39 cellular contexts compared by ENCODE assay signal in genomic region chr13:91758724-91759123, GRCh38.
"Had no signal": no experiment of that assay in that cellular context is flagged by ENCODE, and none has a peak within 500 bp of the region (broad histone marks: within the 10 kb centered on the region; RNA-seq: fewer than 3 reads in every experiment).

No MANE protein-coding gene starts in this region.

- H3K36me3 ChIP-seq: adrenal gland, ascending aorta, brain microvascular endothelial cell, breast epithelium, cardiac muscle cell had no signal

- H3K27ac Mint-ChIP-seq: activated naive CD4-positive, alpha-beta T cell treated with anti-CD3 and anti-CD28 coated beads for 36 hours; activated naive CD4-positive, alpha-beta T cell treated with anti-CD3 and anti-CD28 coated beads, Interleukin-2, amount 10 ng/mL, durations not matched to agents 7 days and 5 days; activated naive CD4-positive, alpha-beta T cell treated with anti-CD3 and anti-CD28 coated beads, Interleukin-2, amount 50 U/mL, for 24 hours; activated naive CD4-positive, alpha-beta T cell treated with anti-CD3 and anti-CD28 coated beads, Interleukin-2, amount 50 U/mL, for 72 hours; activated naive CD8-positive, alpha-beta T cell; activated naive CD8-positive, alpha-beta T cell treated with anti-CD3 and anti-CD28 coated beads for 36 hours; activated naive CD8-positive, alpha-beta T cell treated with anti-CD3 and anti-CD28 coated beads, Interleukin-2, amount 10 ng/mL, durations not matched to agents 7 days and 5 days; activated naive CD8-positive, alpha-beta T cell treated with anti-CD3 and anti-CD28 coated beads, Interleukin-2, amount 50 U/mL, for 24 hours; activated T-cell treated with anti-CD3 and anti-CD28 coated beads, Interleukin-2, amount 50 U/mL, for 24 hours; activated T-cell treated with anti-CD3 and anti-CD28 coated beads, Interleukin-2, amount 50 U/mL, for 72 hours; activated T-helper 1 cell treated with anti-CD3 and anti-CD28 coated beads, Interleukin-12 subunit alpha, Interleukin-12 subunit beta, Interleukin-2, Interleukin-4 antibody, amounts not matched to agents 30 ng/mL and 10 ng/mL and 1 ng/mL, durations not matched to agents 14 hours and 24 hours and 36 hours; activated T-helper 17 cell treated with anti-CD3 and anti-CD28 coated beads, Interleukin-2, amount 50 U/mL, for 72 hours; activated T-helper 2 cell treated with anti-CD3 and anti-CD28 coated beads, Interferon-gamma antibody, Interleukin-2, Interleukin-4, amounts not matched to agents 10 μg/mL and 5 μg/mL and 100 μg/mL, durations not matched to agents 14 hours and 24 hours and 36 hours; brain had no signal

- H3K4me3 ChIP-seq: adrenal gland, ascending aorta, body of pancreas, breast epithelium, cardiac muscle cell had no signal

- H3K9me3 ChIP-seq: adrenal gland, ascending aorta, body of pancreas, breast epithelium had no signal

- H3K27me3 ChIP-seq: adrenal gland, ascending aorta, body of pancreas, brain microvascular endothelial cell, breast epithelium, cardiac muscle cell had no signal

- FAIRE-seq: astrocyte, bronchial epithelial cell had no signal

- H3K9me3 Mint-ChIP-seq: activated naive CD4-positive, alpha-beta T cell treated with anti-CD3 and anti-CD28 coated beads for 36 hours; activated naive CD4-positive, alpha-beta T cell treated with anti-CD3 and anti-CD28 coated beads, Interleukin-2, amount 10 ng/mL, durations not matched to agents 7 days and 5 days; activated naive CD4-positive, alpha-beta T cell treated with anti-CD3 and anti-CD28 coated beads, Interleukin-2, amount 50 U/mL, for 24 hours; activated naive CD4-positive, alpha-beta T cell treated with anti-CD3 and anti-CD28 coated beads, Interleukin-2, amount 50 U/mL, for 72 hours; activated naive CD8-positive, alpha-beta T cell treated with anti-CD3 and anti-CD28 coated beads for 36 hours; activated naive CD8-positive, alpha-beta T cell treated with anti-CD3 and anti-CD28 coated beads, Interleukin-2, amount 10 ng/mL, durations not matched to agents 7 days and 5 days; activated naive CD8-positive, alpha-beta T cell treated with anti-CD3 and anti-CD28 coated beads, Interleukin-2, amount 50 U/mL, for 24 hours; activated T-cell treated with anti-CD3 and anti-CD28 coated beads, Interleukin-2, amount 50 U/mL, for 24 hours; activated T-cell treated with anti-CD3 and anti-CD28 coated beads, Interleukin-2, amount 50 U/mL, for 4 hours; activated T-helper 1 cell treated with anti-CD3 and anti-CD28 coated beads, Interleukin-12 subunit alpha, Interleukin-12 subunit beta, Interleukin-2, Interleukin-4 antibody, amounts not matched to agents 30 ng/mL and 10 ng/mL and 1 ng/mL, durations not matched to agents 14 hours and 24 hours and 36 hours; activated T-helper 17 cell treated with anti-CD3 and anti-CD28 coated beads, Interleukin-2, amount 50 U/mL, for 72 hours; activated T-helper 2 cell treated with anti-CD3 and anti-CD28 coated beads, Interferon-gamma antibody, Interleukin-2, Interleukin-4, amounts not matched to agents 10 μg/mL and 5 μg/mL and 100 μg/mL, durations not matched to agents 14 hours and 24 hours and 36 hours; brain had no signal

- ATAC-seq: activated naive CD4-positive, alpha-beta T cell treated with anti-CD3 and anti-CD28 coated beads, Interleukin-2, amount 50 U/mL, for 72 hours; activated naive CD8-positive, alpha-beta T cell treated with anti-CD3 and anti-CD28 coated beads, Interleukin-2, amount 50 U/mL, for 24 hours; activated T-cell treated with anti-CD3 and anti-CD28 coated beads, Interleukin-2, amount 50 U/mL, for 4 hours; activated T-cell treated with anti-CD3 and anti-CD28 coated beads, Interleukin-2, amount 50 U/mL, for 72 hours; activated T-helper 17 cell treated with anti-CD3 and anti-CD28 coated beads, Interleukin-2, amount 50 U/mL, for 72 hours; body of pancreas had no signal

- H3K4me3 Mint-ChIP-seq: activated naive CD4-positive, alpha-beta T cell treated with anti-CD3 and anti-CD28 coated beads for 36 hours; activated naive CD4-positive, alpha-beta T cell treated with anti-CD3 and anti-CD28 coated beads, Interleukin-2, amount 10 ng/mL, durations not matched to agents 7 days and 5 days; activated naive CD4-positive, alpha-beta T cell treated with anti-CD3 and anti-CD28 coated beads, Interleukin-2, amount 50 U/mL, for 24 hours; activated naive CD8-positive, alpha-beta T cell; activated naive CD8-positive, alpha-beta T cell treated with anti-CD3 and anti-CD28 coated beads for 36 hours; activated naive CD8-positive, alpha-beta T cell treated with anti-CD3 and anti-CD28 coated beads, Interleukin-2, amount 10 ng/mL, durations not matched to agents 7 days and 5 days; activated naive CD8-positive, alpha-beta T cell treated with anti-CD3 and anti-CD28 coated beads, Interleukin-2, amount 50 U/mL, for 24 hours; activated T-cell treated with anti-CD3 and anti-CD28 coated beads, Interleukin-2, amount 50 U/mL, for 24 hours; activated T-cell treated with anti-CD3 and anti-CD28 coated beads, Interleukin-2, amount 50 U/mL, for 4 hours; activated T-cell treated with anti-CD3 and anti-CD28 coated beads, Interleukin-2, amount 50 U/mL, for 72 hours; activated T-helper 1 cell treated with anti-CD3 and anti-CD28 coated beads, Interleukin-12 subunit alpha, Interleukin-12 subunit beta, Interleukin-2, Interleukin-4 antibody, amounts not matched to agents 30 ng/mL and 10 ng/mL and 1 ng/mL, durations not matched to agents 14 hours and 24 hours and 36 hours; activated T-helper 17 cell treated with anti-CD3 and anti-CD28 coated beads, Interleukin-2, amount 50 U/mL, for 72 hours; brain; central memory CD8-positive, alpha-beta T cell had no signal

- H3K27ac ChIP-seq: adrenal gland, ascending aorta, body of pancreas, brain microvascular endothelial cell, breast epithelium, cardiac muscle cell had no signal

- H3K36me3 Mint-ChIP-seq: activated naive CD4-positive, alpha-beta T cell treated with anti-CD3 and anti-CD28 coated beads, Interleukin-2, amount 10 ng/mL, durations not matched to agents 7 days and 5 days; activated naive CD4-positive, alpha-beta T cell treated with anti-CD3 and anti-CD28 coated beads, Interleukin-2, amount 50 U/mL, for 24 hours; activated naive CD4-positive, alpha-beta T cell treated with anti-CD3 and anti-CD28 coated beads, Interleukin-2, amount 50 U/mL, for 72 hours; activated naive CD8-positive, alpha-beta T cell; activated naive CD8-positive, alpha-beta T cell treated with anti-CD3 and anti-CD28 coated beads for 36 hours; activated naive CD8-positive, alpha-beta T cell treated with anti-CD3 and anti-CD28 coated beads, Interleukin-2, amount 10 ng/mL, durations not matched to agents 7 days and 5 days; brain had no signal

- H3K4me1 Mint-ChIP-seq: activated naive CD4-positive, alpha-beta T cell treated with anti-CD3 and anti-CD28 coated beads, Interleukin-2, amount 10 ng/mL, durations not matched to agents 7 days and 5 days; activated naive CD4-positive, alpha-beta T cell treated with anti-CD3 and anti-CD28 coated beads, Interleukin-2, amount 50 U/mL, for 24 hours; activated naive CD8-positive, alpha-beta T cell treated with anti-CD3 and anti-CD28 coated beads for 36 hours; activated naive CD8-positive, alpha-beta T cell treated with anti-CD3 and anti-CD28 coated beads, Interleukin-2, amount 10 ng/mL, durations not matched to agents 7 days and 5 days; activated naive CD8-positive, alpha-beta T cell treated with anti-CD3 and anti-CD28 coated beads, Interleukin-2, amount 50 U/mL, for 24 hours; activated T-helper 17 cell treated with anti-CD3 and anti-CD28 coated beads, Interleukin-2, amount 50 U/mL, for 72 hours; brain; central memory CD8-positive, alpha-beta T cell had no signal

- DNase-seq: activated effector memory CD4-positive, alpha-beta T cell treated with anti-CD3 and anti-CD28 coated beads, Interleukin-2, amount 50 U/mL, for 16 hours; activated effector memory CD4-positive, alpha-beta T cell treated with Interleukin-2 at 50 U/mL for 16 hours; activated gamma-delta T cell; activated gamma-delta T cell treated with Interleukin-2 at 50 U/mL for 16 hours; activated naive CD4-positive, alpha-beta T cell; activated naive CD4-positive, alpha-beta T cell treated with anti-CD3 and anti-CD28 coated beads for 36 hours; activated naive CD4-positive, alpha-beta T cell treated with anti-CD3 and anti-CD28 coated beads, Interleukin-2, amount 10 ng/mL, durations not matched to agents 7 days and 5 days; activated naive CD4-positive, alpha-beta T cell treated with anti-CD3 and anti-CD28 coated beads, Interleukin-2, amount 50 U/mL, for 16 hours; activated naive CD4-positive, alpha-beta T cell treated with Interleukin-2 at 50 U/mL for 16 hours; activated naive CD8-positive, alpha-beta T cell treated with anti-CD3 and anti-CD28 coated beads for 36 hours; activated naive CD8-positive, alpha-beta T cell treated with anti-CD3 and anti-CD28 coated beads, Interleukin-2, amount 10 ng/mL, durations not matched to agents 7 days and 5 days; activated naive CD8-positive, alpha-beta T cell treated with anti-CD3 and anti-CD28 coated beads, Interleukin-2, amount 50 U/mL, for 24 hours; activated T-cell treated with anti-CD3 and anti-CD28 coated beads, Interleukin-2, amount 50 U/mL, for 24 hours; activated T-cell treated with anti-CD3 and anti-CD28 coated beads, Interleukin-2, amount 50 U/mL, for 4 hours; activated T-cell treated with anti-CD3 and anti-CD28 coated beads, Interleukin-2, amount 50 U/mL, for 48 hours; activated T-cell treated with anti-CD3 and anti-CD28 coated beads, Interleukin-2, amount 50 U/mL, for 72 hours; adrenal gland; amniotic stem cell; amygdala; anterior cingulate cortex; aorta; body of pancreas; brain microvascular endothelial cell; caudate nucleus; central memory CD4-positive, alpha-beta T cell; cerebellar nuclear complex had no signal

- H3K27me3 Mint-ChIP-seq: activated naive CD4-positive, alpha-beta T cell treated with anti-CD3 and anti-CD28 coated beads, Interleukin-2, amount 10 ng/mL, durations not matched to agents 7 days and 5 days; activated naive CD4-positive, alpha-beta T cell treated with anti-CD3 and anti-CD28 coated beads, Interleukin-2, amount 50 U/mL, for 24 hours; activated naive CD8-positive, alpha-beta T cell; activated naive CD8-positive, alpha-beta T cell treated with anti-CD3 and anti-CD28 coated beads for 36 hours; activated naive CD8-positive, alpha-beta T cell treated with anti-CD3 and anti-CD28 coated beads, Interleukin-2, amount 50 U/mL, for 24 hours; activated T-cell treated with anti-CD3 and anti-CD28 coated beads, Interleukin-2, amount 50 U/mL, for 24 hours; activated T-helper 17 cell treated with anti-CD3 and anti-CD28 coated beads, Interleukin-2, amount 50 U/mL, for 72 hours; brain; central memory CD8-positive, alpha-beta T cell had no signal

- H3K4me1 ChIP-seq: adrenal gland, ascending aorta, body of pancreas, breast epithelium had no signal
